30 cellular contexts compared by ENCODE assay signal in the genomic region with DNA sequence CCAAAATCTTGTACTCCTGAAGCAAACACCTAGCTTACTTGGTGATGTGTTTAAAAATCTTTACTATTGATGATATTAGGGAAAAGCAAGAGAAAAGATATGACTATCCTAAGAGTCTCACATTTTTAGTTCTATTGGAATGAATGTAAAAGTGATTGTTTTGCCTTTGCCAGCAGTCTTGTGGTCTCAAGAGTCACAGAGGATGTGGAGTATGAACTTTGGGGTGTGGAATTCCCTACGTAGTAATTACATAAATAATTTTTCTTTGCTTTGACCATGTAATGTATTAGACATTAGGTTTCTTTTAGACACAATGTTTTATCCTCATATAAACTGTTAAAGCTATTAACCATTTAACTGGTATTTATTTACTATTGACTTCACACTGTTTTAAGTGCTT.
"Had no signal": no experiment of that assay in that cellular context is flagged by ENCODE, and none has a peak within 500 bp of the region (broad histone marks: within the 10 kb centered on the region; RNA-seq: fewer than 3 reads in every experiment).

No MANE protein-coding gene starts in this region.

- H3K4me3 Mint-ChIP-seq: immature natural killer cell; naive B cell; natural killer cell; nephron progenitor cell; neural progenitor cell; stimulated activated naive B cell treated with anti-CD40 and anti-IgM and Interleukin-4, amounts not matched to agents 10 μg/mL and 1 μg/mL and 100 μg/mL, for 72 hours; stimulated activated naive CD8-positive, alpha-beta T cell treated with anti-CD3 and anti-CD28 coated beads, Interleukin-15, Interleukin-2, amounts not matched to agents 100 ng/mL and 50 ng/mL, for 24 hours had no signal

- H3K9me3 Mint-ChIP-seq: nephron progenitor cell; neural progenitor cell; stimulated activated naive CD8-positive, alpha-beta T cell treated with anti-CD3 and anti-CD28 coated beads, Interleukin-15, Interleukin-2, amounts not matched to agents 100 ng/mL and 50 ng/mL, for 24 hours had no signal

- DNase-seq: hypothalamus; immature natural killer cell; kidney; left colon; left lung; lower lobe of right lung; mammary epithelial cell; mesenchymal stem cell; naive B cell; natural killer cell; nephron progenitor cell; occipital lobe; psoas muscle; right lobe of liver; stimulated activated CD4-positive, alpha-beta T cell treated with anti-CD3 and anti-CD28 coated beads, Interleukin-12 subunit alpha, Interleukin-12 subunit beta, amount 100 ng/mL, for 4 hours; stimulated activated CD4-positive, alpha-beta T cell treated with anti-CD3 and anti-CD28 coated beads, Interleukin-15, amount 100 ng/mL, for 24 hours; stimulated activated CD4-positive, alpha-beta T cell treated with anti-CD3 and anti-CD28 coated beads, Interleukin-2, amount 100 ng/mL, for 24 hours; stimulated activated CD4-positive, alpha-beta T cell treated with anti-CD3 and anti-CD28 coated beads, Interleukin-4, amount 100 ng/mL, for 1 hour; stimulated activated naive B cell treated with anti-CD40 and anti-IgM and Interleukin-4, amounts not matched to agents 10 μg/mL and 1 μg/mL and 100 μg/mL, for 72 hours; tibial artery; trophoblast cell; upper lobe of right lung; uterus had no signal

- ATAC-seq: left lung; lower lobe of right lung; natural killer cell; psoas muscle; right lobe of liver; stimulated activated naive B cell treated with anti-CD40 and anti-IgM and Interleukin-4, amounts not matched to agents 10 μg/mL and 1 μg/mL and 100 μg/mL, for 72 hours; upper lobe of right lung had no signal

- H3K27ac Mint-ChIP-seq: immature natural killer cell; naive B cell; natural killer cell; nephron progenitor cell; neural progenitor cell; stimulated activated naive B cell treated with anti-CD40 and anti-IgM and Interleukin-4, amounts not matched to agents 10 μg/mL and 1 μg/mL and 100 μg/mL, for 72 hours; stimulated activated naive CD8-positive, alpha-beta T cell treated with anti-CD3 and anti-CD28 coated beads, Interleukin-15, Interleukin-2, amounts not matched to agents 100 ng/mL and 50 ng/mL, for 24 hours had no signal

- H3K27me3 Mint-ChIP-seq: naive B cell; stimulated activated naive B cell treated with anti-CD40 and anti-IgM and Interleukin-4, amounts not matched to agents 10 μg/mL and 1 μg/mL and 100 μg/mL, for 72 hours; stimulated activated naive CD8-positive, alpha-beta T cell treated with anti-CD3 and anti-CD28 coated beads, Interleukin-15, Interleukin-2, amounts not matched to agents 100 ng/mL and 50 ng/mL, for 24 hours had no signal

- H3K9ac ChIP-seq: neural progenitor cell, parathyroid adenoma had no signal

- H3K36me3 ChIP-seq: left lung, lower lobe of right lung, neural progenitor cell, neutrophil, right lobe of liver, suprapubic skin, thoracic aorta, tibial artery, upper lobe of right lung, uterus had no signal

- H3K79me2 ChIP-seq: parathyroid adenoma had no signal

- H3K36me3 Mint-ChIP-seq: naive B cell; natural killer cell; neural progenitor cell; stimulated activated naive B cell treated with anti-CD40 and anti-IgM and Interleukin-4, amounts not matched to agents 10 μg/mL and 1 μg/mL and 100 μg/mL, for 72 hours had no signal

- H2AFZ ChIP-seq: neural progenitor cell, parathyroid adenoma had no signal

- H3K27me3 ChIP-seq: left lung, neural progenitor cell, neutrophil, right lobe of liver, suprapubic skin, tibial artery, upper lobe of right lung, uterus had no signal

- H3K4me1 Mint-ChIP-seq: immature natural killer cell; naive B cell; natural killer cell; nephron progenitor cell; neural progenitor cell; stimulated activated naive B cell treated with anti-CD40 and anti-IgM and Interleukin-4, amounts not matched to agents 10 μg/mL and 1 μg/mL and 100 μg/mL, for 72 hours had no signal

- H3K4me1 ChIP-seq: left lung, lower lobe of right lung, neural progenitor cell, parathyroid adenoma, psoas muscle, right lobe of liver, suprapubic skin, tibial artery, upper lobe of right lung, uterus had no signal

- H3K9me3 ChIP-seq: left lung, lower lobe of right lung, neutrophil, psoas muscle, right lobe of liver, suprapubic skin, thoracic aorta, tibial artery, upper lobe of right lung, uterus had no signal

- H3K27ac ChIP-seq: left lung, lower lobe of right lung, neural progenitor cell, neutrophil, parathyroid adenoma, psoas muscle, right lobe of liver, skin epidermis, suprapubic skin, thoracic aorta, tibial artery, upper lobe of right lung, uterus had no signal

- H3K4me3 ChIP-seq: left lung, lower lobe of right lung, neural progenitor cell, psoas muscle, right lobe of liver, skin epidermis, suprapubic skin, thoracic aorta, tibial artery, upper lobe of right lung, uterus had no signal

- H3K4me2 ChIP-seq: neural progenitor cell had no signal
